ENCODE assay signal across 1 cellular context in the genomic region with DNA sequence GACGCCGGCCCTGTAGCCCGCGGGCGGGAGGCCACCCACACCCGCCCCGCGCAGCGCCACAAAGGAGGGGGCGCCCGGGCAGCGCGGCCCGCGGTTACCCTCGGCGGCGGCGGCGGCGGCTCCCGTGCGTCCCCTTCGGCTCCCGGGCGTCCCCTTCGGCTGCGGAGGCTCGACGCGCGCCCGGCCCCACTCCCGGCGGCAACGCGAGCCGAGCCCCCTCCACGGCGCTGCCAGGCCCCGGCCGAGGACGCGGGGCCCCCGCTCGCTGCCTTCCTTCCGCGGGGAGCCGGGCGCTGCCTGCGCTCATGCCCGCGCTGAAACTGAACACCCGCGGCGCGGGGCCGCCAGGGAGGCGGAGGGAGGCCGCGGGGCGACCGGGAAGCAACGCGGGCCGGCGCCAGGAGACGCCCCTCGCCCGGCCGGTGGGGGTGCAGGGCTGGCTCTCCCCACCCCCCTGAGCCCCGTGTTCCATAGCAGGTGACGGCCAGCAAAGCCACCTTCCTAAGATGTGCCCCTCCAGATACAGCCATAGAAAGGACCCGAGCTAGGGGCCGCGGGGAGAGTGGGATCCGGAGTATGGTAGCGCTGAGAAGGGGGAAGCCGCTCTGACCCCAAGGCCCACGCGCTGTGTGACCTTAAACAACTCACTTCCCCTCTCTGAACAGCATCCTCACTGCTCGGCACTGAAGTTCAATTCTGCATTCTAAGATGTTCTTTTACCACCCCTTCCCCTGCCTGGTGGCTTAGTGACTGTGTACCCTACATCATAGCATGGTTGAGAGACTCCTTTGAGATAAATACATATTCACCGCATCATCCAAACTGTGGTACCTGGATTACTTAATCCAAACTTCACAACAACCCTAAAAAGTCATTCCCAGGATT.
TF ChIP-seq lines count a peak whose summit lies in the region.

No MANE protein-coding gene starts in this region.

TF ChIP-seq in WTC11, 78 proteins besides CTCF, POLR2A, EP300 and RAD21 (continued from another document):
- TF ChIP-seq, protein P1, sequence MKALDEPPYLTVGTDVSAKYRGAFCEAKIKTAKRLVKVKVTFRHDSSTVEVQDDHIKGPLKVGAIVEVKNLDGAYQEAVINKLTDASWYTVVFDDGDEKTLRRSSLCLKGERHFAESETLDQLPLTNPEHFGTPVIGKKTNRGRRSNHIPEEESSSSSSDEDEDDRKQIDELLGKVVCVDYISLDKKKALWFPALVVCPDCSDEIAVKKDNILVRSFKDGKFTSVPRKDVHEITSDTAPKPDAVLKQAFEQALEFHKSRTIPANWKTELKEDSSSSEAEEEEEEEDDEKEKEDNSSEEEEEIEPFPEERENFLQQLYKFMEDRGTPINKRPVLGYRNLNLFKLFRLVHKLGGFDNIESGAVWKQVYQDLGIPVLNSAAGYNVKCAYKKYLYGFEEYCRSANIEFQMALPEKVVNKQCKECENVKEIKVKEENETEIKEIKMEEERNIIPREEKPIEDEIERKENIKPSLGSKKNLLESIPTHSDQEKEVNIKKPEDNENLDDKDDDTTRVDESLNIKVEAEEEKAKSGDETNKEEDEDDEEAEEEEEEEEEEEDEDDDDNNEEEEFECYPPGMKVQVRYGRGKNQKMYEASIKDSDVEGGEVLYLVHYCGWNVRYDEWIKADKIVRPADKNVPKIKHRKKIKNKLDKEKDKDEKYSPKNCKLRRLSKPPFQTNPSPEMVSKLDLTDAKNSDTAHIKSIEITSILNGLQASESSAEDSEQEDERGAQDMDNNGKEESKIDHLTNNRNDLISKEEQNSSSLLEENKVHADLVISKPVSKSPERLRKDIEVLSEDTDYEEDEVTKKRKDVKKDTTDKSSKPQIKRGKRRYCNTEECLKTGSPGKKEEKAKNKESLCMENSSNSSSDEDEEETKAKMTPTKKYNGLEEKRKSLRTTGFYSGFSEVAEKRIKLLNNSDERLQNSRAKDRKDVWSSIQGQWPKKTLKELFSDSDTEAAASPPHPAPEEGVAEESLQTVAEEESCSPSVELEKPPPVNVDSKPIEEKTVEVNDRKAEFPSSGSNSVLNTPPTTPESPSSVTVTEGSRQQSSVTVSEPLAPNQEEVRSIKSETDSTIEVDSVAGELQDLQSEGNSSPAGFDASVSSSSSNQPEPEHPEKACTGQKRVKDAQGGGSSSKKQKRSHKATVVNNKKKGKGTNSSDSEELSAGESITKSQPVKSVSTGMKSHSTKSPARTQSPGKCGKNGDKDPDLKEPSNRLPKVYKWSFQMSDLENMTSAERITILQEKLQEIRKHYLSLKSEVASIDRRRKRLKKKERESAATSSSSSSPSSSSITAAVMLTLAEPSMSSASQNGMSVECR (CRISPR knock-in tag; IDR thresholded peaks at IDR 0.05; ENCODE audit: borderline replicate concordance), result no peak
- TF ChIP-seq, protein P2, sequence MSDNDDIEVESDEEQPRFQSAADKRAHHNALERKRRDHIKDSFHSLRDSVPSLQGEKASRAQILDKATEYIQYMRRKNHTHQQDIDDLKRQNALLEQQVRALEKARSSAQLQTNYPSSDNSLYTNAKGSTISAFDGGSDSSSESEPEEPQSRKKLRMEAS (CRISPR knock-in tag; IDR thresholded peaks at IDR 0.05), result no peak
- TF ChIP-seq, protein P3, sequence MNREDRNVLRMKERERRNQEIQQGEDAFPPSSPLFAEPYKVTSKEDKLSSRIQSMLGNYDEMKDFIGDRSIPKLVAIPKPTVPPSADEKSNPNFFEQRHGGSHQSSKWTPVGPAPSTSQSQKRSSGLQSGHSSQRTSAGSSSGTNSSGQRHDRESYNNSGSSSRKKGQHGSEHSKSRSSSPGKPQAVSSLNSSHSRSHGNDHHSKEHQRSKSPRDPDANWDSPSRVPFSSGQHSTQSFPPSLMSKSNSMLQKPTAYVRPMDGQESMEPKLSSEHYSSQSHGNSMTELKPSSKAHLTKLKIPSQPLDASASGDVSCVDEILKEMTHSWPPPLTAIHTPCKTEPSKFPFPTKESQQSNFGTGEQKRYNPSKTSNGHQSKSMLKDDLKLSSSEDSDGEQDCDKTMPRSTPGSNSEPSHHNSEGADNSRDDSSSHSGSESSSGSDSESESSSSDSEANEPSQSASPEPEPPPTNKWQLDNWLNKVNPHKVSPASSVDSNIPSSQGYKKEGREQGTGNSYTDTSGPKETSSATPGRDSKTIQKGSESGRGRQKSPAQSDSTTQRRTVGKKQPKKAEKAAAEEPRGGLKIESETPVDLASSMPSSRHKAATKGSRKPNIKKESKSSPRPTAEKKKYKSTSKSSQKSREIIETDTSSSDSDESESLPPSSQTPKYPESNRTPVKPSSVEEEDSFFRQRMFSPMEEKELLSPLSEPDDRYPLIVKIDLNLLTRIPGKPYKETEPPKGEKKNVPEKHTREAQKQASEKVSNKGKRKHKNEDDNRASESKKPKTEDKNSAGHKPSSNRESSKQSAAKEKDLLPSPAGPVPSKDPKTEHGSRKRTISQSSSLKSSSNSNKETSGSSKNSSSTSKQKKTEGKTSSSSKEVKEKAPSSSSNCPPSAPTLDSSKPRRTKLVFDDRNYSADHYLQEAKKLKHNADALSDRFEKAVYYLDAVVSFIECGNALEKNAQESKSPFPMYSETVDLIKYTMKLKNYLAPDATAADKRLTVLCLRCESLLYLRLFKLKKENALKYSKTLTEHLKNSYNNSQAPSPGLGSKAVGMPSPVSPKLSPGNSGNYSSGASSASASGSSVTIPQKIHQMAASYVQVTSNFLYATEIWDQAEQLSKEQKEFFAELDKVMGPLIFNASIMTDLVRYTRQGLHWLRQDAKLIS (CRISPR knock-in tag; IDR thresholded peaks at IDR 0.05; ENCODE audit: borderline replicate concordance), result no peak
- TF ChIP-seq SOX15 (CRISPR knock-in tag; IDR thresholded peaks at IDR 0.05), result no peak
- TF ChIP-seq ZNF317 (CRISPR knock-in tag; IDR thresholded peaks at IDR 0.05; ENCODE audit: borderline replicate concordance, low read depth), result no peak
- TF ChIP-seq GABPB1 (CRISPR knock-in tag; IDR thresholded peaks at IDR 0.05), result no peak
- TF ChIP-seq USF2 (CRISPR knock-in tag; IDR thresholded peaks at IDR 0.05), result no peak
- no peak for TF ChIP-seq ATF1 (CRISPR knock-in tag; IDR thresholded peaks at IDR 0.05)
- no peak for TF ChIP-seq TCF7 (CRISPR knock-in tag; IDR thresholded peaks at IDR 0.05; ENCODE audit: low read depth)
- TF ChIP-seq JUN (CRISPR knock-in tag; IDR thresholded peaks at IDR 0.05), result no peak
- TF ChIP-seq IRF1 (CRISPR knock-in tag; IDR thresholded peaks at IDR 0.05), result no peak
- TF ChIP-seq, protein P4, sequence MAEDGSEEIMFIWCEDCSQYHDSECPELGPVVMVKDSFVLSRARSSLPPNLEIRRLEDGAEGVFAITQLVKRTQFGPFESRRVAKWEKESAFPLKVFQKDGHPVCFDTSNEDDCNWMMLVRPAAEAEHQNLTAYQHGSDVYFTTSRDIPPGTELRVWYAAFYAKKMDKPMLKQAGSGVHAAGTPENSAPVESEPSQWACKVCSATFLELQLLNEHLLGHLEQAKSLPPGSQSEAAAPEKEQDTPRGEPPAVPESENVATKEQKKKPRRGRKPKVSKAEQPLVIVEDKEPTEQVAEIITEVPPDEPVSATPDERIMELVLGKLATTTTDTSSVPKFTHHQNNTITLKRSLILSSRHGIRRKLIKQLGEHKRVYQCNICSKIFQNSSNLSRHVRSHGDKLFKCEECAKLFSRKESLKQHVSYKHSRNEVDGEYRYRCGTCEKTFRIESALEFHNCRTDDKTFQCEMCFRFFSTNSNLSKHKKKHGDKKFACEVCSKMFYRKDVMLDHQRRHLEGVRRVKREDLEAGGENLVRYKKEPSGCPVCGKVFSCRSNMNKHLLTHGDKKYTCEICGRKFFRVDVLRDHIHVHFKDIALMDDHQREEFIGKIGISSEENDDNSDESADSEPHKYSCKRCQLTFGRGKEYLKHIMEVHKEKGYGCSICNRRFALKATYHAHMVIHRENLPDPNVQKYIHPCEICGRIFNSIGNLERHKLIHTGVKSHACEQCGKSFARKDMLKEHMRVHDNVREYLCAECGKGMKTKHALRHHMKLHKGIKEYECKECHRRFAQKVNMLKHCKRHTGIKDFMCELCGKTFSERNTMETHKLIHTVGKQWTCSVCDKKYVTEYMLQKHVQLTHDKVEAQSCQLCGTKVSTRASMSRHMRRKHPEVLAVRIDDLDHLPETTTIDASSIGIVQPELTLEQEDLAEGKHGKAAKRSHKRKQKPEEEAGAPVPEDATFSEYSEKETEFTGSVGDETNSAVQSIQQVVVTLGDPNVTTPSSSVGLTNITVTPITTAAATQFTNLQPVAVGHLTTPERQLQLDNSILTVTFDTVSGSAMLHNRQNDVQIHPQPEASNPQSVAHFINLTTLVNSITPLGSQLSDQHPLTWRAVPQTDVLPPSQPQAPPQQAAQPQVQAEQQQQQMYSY (CRISPR knock-in tag; IDR thresholded peaks at IDR 0.05), result peak; percentile 64
- no peak; the same call in 1 of the 2 replicates for TF ChIP-seq KAT7 (CRISPR knock-in tag; IDR thresholded peaks at IDR 0.05; ENCODE audit: borderline replicate concordance)
